In the genomic region with DNA sequence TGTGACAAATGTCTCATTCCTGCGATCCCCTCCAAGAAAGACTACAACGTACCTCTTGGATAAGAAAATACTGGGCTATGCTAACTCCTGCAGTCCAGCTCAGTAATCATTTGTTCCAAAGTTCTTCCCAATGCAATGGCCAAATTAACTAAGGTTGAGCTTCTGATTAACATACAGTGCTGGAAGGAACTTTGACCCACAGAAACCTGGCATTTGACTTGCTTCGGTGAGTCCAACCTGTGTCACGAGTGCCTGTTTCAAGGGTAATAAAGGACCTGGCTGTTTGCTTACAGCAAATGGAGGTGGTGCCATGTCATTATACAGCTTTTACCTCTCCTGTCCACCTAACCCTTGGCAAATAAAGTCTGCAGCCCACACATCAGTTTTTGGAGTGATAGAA, we compare ENCODE assay signal across 22 cellular contexts.
A peak's percentile ranks its signal among the peaks of the same experiment; 100 is the strongest.
DNase-seq lines count a peak whose midpoint lies in the region; ATAC-seq, FAIRE-seq and TF ChIP-seq lines count a peak whose summit lies in the region.
"Had no signal": no experiment of that assay in that cellular context is flagged by ENCODE, and none has a peak within 500 bp of the region (broad histone marks: within the 10 kb centered on the region; RNA-seq: fewer than 3 reads in every experiment).

No MANE protein-coding gene starts in this region.

- H3K27me3 Mint-ChIP-seq in nephron (ENCODE audit: low read depth): no peaks in the 10 kb centered on the region
- H3K27me3 Mint-ChIP-seq in activated T-cell treated with anti-CD3 and anti-CD28 coated beads, Interleukin-2, amount 50 U/mL, for 4 hours (ENCODE audit: low read depth): no peaks in the 10 kb centered on the region
- H3K27me3 Mint-ChIP-seq: IgD-negative memory B cell; natural killer cell treated with Interleukin-12 subunit alpha and Interleukin-12 subunit beta and Interleukin-15 and Interleukin-18, amount 100 ng/mL, for 72 hours had no signal

- peaks cover 9% of the 10 kb centered on the region for H3K4me1 Mint-ChIP-seq in nephron
- H3K4me1 Mint-ChIP-seq in activated T-cell treated with anti-CD3 and anti-CD28 coated beads, Interleukin-2, amount 50 U/mL, for 4 hours (ENCODE audit: low read depth): peaks cover 14% of the 10 kb centered on the region

- peak overlapping the region; percentile 24 to 78 (median 57) for H3K27ac Mint-ChIP-seq in nephron
- H3K27ac Mint-ChIP-seq: HFFc6; IgD-negative memory B cell; immature natural killer cell; natural killer cell treated with Interleukin-12 subunit alpha and Interleukin-12 subunit beta and Interleukin-15 and Interleukin-18, amount 100 ng/mL, for 72 hours had no signal

- no peaks in the 10 kb centered on the region for H3K9me3 Mint-ChIP-seq in nephron
- H3K9me3 Mint-ChIP-seq in activated T-cell treated with anti-CD3 and anti-CD28 coated beads, Interleukin-2, amount 50 U/mL, for 4 hours: no peaks in the 10 kb centered on the region
- H3K9me3 Mint-ChIP-seq: HFFc6; IgD-negative memory B cell; immature natural killer cell; natural killer cell treated with Interleukin-12 subunit alpha and Interleukin-12 subunit beta and Interleukin-15 and Interleukin-18, amount 100 ng/mL, for 72 hours had no signal

- no peak for ATAC-seq in HG03469 (IDR thresholded peaks at IDR 0.05; ENCODE audit: unreplicated experiment)
- ATAC-seq in activated T-cell treated with anti-CD3 and anti-CD28 coated beads, Interleukin-2, amount 50 U/mL, for 4 hours: no peak
- ATAC-seq: natural killer cell treated with Interleukin-12 subunit alpha and Interleukin-12 subunit beta and Interleukin-15 and Interleukin-18, amount 100 ng/mL, for 72 hours had no signal

- H3K4me3 Mint-ChIP-seq in nephron: no peak overlapping the region
- no peak overlapping the region for H3K4me3 Mint-ChIP-seq in activated T-cell treated with anti-CD3 and anti-CD28 coated beads, Interleukin-2, amount 50 U/mL, for 4 hours
- H3K4me3 Mint-ChIP-seq: HFFc6; IgD-negative memory B cell; immature natural killer cell; natural killer cell treated with Interleukin-12 subunit alpha and Interleukin-12 subunit beta and Interleukin-15 and Interleukin-18, amount 100 ng/mL, for 72 hours had no signal

- peak overlapping the region; percentile 79 for H3K27ac ChIP-seq in 22Rv1
- H3K27ac ChIP-seq: cardiac muscle cell, dorsolateral prefrontal cortex, SJCRH30, uterus had no signal

- peak; percentile 66 for FAIRE-seq in islet of Langerhans (lab: Jason Lieb, UNC)
- FAIRE-seq: A204.1 had no signal

- TF ChIP-seq CTCF in 22Rv1 (IDR thresholded peaks at IDR 0.05): no peak
- no peak for TF ChIP-seq CTCF in nephron (IDR thresholded peaks at IDR 0.05; ENCODE audit: unreplicated experiment in 3 of 3)

- peak; percentile 45 for DNase-seq in NCI-H2029 treated with DMSO at 0.1 percent for 48 hours (lab: John Stamatoyannopoulos, UW)
- DNase-seq in SIG-M5 (lab: John Stamatoyannopoulos, UW): no peak
- no peak for DNase-seq in NCI-H2081 treated with DMSO at 0.1 percent for 48 hours (lab: John Stamatoyannopoulos, UW)
- DNase-seq in activated T-cell treated with anti-CD3 and anti-CD28 coated beads, Interleukin-2, amount 50 U/mL, for 4 hours: no peak
- DNase-seq: activated CD4-positive, alpha-beta T cell treated with anti-CD3 and anti-CD28 coated beads for 48 hours; activated effector memory CD4-positive, alpha-beta T cell treated with Interleukin-2 at 50 U/mL for 16 hours; dorsolateral prefrontal cortex; HFFc6; immature natural killer cell; MG63; NCI-H1417 treated with DMSO at 0.1 percent for 48 hours; SJCRH30; T-helper 1 cell; uterus had no signal

- H3K36me3 Mint-ChIP-seq in nephron (ENCODE audit: low read depth): no peaks in the 10 kb centered on the region
- no peaks in the 10 kb centered on the region for H3K36me3 Mint-ChIP-seq in activated T-cell treated with anti-CD3 and anti-CD28 coated beads, Interleukin-2, amount 50 U/mL, for 4 hours (ENCODE audit: insufficient read depth)
- H3K36me3 Mint-ChIP-seq: IgD-negative memory B cell; immature natural killer cell; natural killer cell treated with Interleukin-12 subunit alpha and Interleukin-12 subunit beta and Interleukin-15 and Interleukin-18, amount 100 ng/mL, for 72 hours had no signal
